Comparison of ENCODE assay signal across 1 cellular context in the genomic region with DNA sequence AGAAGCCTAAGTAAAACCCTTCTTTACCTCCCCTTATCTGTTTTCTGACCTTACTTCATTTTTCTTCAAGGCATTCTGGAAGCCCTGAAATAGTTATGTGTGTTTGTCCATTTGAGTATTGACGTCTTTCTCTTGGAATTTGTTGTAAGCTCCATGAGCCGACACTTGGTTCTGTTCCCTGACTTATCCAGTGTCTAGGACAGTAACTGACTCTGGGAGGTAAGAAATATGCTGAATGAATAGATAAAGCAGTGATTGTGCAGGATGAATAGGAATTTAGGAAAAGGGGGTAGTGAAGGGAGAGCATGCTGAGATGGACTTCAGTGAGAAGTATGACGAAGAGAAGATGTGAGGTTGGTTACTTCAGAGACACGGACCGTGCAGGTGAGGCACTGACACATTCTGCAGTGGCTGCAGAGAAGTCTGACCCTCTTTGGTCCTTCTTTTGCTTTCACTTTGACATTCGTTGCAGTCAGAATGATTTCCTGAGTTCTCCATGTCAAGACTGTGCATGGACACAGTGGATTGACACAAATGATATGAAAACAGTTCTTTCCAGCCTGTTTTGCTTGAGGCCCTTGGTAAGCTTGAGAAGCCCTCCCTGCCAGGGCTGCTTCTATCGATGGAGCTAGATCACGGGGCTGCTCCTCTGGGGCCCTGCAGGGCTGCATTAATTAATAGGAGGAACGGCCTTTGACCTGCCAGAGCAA.
TF ChIP-seq lines count a peak whose summit lies in the region.

No MANE protein-coding gene starts in this region.

TF ChIP-seq in HepG2, 621 proteins besides CTCF, POLR2A, EP300 and RAD21 (continued from another document):
- TF ChIP-seq, protein P1, sequence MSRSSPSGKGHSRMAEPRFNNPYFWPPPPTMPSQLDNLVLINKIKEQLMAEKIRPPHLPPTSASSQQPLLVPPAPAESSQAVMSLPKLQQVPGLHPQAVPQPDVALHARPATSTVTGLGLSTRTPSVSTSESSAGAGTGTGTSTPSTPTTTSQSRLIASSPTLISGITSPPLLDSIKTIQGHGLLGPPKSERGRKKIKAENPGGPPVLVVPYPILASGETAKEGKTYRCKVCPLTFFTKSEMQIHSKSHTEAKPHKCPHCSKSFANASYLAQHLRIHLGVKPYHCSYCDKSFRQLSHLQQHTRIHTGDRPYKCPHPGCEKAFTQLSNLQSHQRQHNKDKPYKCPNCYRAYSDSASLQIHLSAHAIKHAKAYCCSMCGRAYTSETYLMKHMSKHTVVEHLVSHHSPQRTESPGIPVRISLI (CRISPR knock-in tag; IDR thresholded peaks at IDR 0.05; ENCODE audit: borderline replicate concordance) = no peak
- TF ChIP-seq RFX5 (IDR thresholded peaks at IDR 0.05; ENCODE audit: low read depth, low read length) (no peak), YY1 (IDR thresholded peaks at IDR 0.05; ENCODE audit: insufficient read depth, insufficient replicate concordance, low read depth, low read length) (no peak)
